ENCODE assay signal across 3 cellular contexts in the genomic region with DNA sequence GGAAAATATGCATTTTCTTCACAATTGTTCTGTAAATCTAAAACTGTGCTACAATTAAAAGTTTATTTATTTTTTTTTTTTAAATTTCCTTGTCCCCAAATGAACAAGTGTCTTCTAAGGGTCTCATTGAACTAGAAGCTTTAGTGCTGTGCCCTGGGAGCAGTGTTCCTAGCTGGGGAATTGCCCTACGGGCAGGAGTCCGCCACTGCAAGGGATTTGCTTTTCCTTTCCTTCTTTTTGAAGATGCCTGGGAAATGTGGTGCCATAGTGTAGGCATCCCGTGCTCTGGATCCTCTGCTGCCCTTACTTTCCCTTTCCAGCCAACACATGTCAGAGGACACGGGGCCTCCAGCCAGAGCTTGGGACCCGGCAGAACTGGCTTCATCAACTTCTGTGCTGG.
TF ChIP-seq lines count a peak whose summit lies in the region.

No MANE protein-coding gene starts in this region.

TF ChIP-seq in A549, 52 proteins besides CTCF, POLR2A, EP300 and RAD21 (continued from another document):
- TF ChIP-seq, protein P1, sequence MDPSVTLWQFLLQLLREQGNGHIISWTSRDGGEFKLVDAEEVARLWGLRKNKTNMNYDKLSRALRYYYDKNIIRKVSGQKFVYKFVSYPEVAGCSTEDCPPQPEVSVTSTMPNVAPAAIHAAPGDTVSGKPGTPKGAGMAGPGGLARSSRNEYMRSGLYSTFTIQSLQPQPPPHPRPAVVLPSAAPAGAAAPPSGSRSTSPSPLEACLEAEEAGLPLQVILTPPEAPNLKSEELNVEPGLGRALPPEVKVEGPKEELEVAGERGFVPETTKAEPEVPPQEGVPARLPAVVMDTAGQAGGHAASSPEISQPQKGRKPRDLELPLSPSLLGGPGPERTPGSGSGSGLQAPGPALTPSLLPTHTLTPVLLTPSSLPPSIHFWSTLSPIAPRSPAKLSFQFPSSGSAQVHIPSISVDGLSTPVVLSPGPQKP (IDR thresholded peaks at IDR 0.05; ENCODE audit: low read depth, low read length): no peak
- TF ChIP-seq, protein P2, sequence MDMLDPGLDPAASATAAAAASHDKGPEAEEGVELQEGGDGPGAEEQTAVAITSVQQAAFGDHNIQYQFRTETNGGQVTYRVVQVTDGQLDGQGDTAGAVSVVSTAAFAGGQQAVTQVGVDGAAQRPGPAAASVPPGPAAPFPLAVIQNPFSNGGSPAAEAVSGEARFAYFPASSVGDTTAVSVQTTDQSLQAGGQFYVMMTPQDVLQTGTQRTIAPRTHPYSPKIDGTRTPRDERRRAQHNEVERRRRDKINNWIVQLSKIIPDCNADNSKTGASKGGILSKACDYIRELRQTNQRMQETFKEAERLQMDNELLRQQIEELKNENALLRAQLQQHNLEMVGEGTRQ (IDR thresholded peaks at IDR 0.05): no peak
- TF ChIP-seq MAFK (IDR thresholded peaks at IDR 0.05; ENCODE audit: partially characterized antibody): no peak
- TF ChIP-seq RARB (CRISPR knock-in tag; IDR thresholded peaks at IDR 0.05): no peak

TF ChIP-seq in HEK293T, 16 proteins besides CTCF, POLR2A, EP300 and RAD21 (continued from another document):
- TF ChIP-seq HDGF (IDR thresholded peaks at IDR 0.05; ENCODE audit: borderline replicate concordance): no peak
- no peak for TF ChIP-seq NFRKB (IDR thresholded peaks at IDR 0.05)
- TF ChIP-seq TARDBP (IDR thresholded peaks at IDR 0.05): no peak
- TF ChIP-seq ELF4 (IDR thresholded peaks at IDR 0.05): no peak
- no peak for TF ChIP-seq ARNT (IDR thresholded peaks at IDR 0.05)
- TF ChIP-seq ZNF384 (IDR thresholded peaks at IDR 0.05): no peak
- no peak for TF ChIP-seq SP1 (IDR thresholded peaks at IDR 0.05)
- TF ChIP-seq FOXA1 (IDR thresholded peaks at IDR 0.05): no peak
- no peak for TF ChIP-seq BHLHE40 (IDR thresholded peaks at IDR 0.05; ENCODE audit: borderline replicate concordance)
- no peak for TF ChIP-seq L3MBTL2 (conservative IDR thresholded peaks at IDR 0.05)
- TF ChIP-seq SUZ12 (IDR thresholded peaks at IDR 0.05): no peak

TF ChIP-seq in H1, 55 proteins besides CTCF, POLR2A, EP300 and RAD21 (continued from another document):
- TF ChIP-seq NANOG (IDR thresholded peaks at IDR 0.05; ENCODE audit: insufficient read depth, low read depth, low read length, poor library complexity, severe bottlenecking): no peak
- TF ChIP-seq HDAC6 (IDR thresholded peaks at IDR 0.05; ENCODE audit: low read depth, low read length): no peak
- no peak for TF ChIP-seq CHD1 (IDR thresholded peaks at IDR 0.05; ENCODE audit: low read depth, low read length)
- no peak for TF ChIP-seq CHD7 (IDR thresholded peaks at IDR 0.05; ENCODE audit: insufficient replicate concordance, low read length)
- TF ChIP-seq, protein P3, sequence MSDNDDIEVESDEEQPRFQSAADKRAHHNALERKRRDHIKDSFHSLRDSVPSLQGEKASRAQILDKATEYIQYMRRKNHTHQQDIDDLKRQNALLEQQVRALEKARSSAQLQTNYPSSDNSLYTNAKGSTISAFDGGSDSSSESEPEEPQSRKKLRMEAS (IDR thresholded peaks at IDR 0.05): no peak
